8 cellular contexts compared by ENCODE assay signal in genomic region chr5:912356-913091, GRCh38. TPM values are rescaled to one million over a fixed set of nuclear protein-coding genes. Genes with fewer than 3 reads are reported as not detected.
DNase-seq lines count a peak whose midpoint lies in the region; ATAC-seq and TF ChIP-seq lines count a peak whose summit lies in the region.

No MANE protein-coding gene starts in this region.

- in situ Hi-C loops in gastrocnemius medialis (cut with MboI; ENCODE audit: low sequenced_read_pairs in 4 of 4): no loop called here

- DNase-seq in SIG-M5 treated with dmso at 0.1 percent for 504 hours (lab: John Stamatoyannopoulos, UW; ENCODE audit: unreplicated experiment): peak; percentile 30
- DNase-seq in SIG-M5 (lab: John Stamatoyannopoulos, UW): no peak
- peak; percentile 56 for DNase-seq in activated CD4-positive, CD25-positive, alpha-beta regulatory T cell treated with anti-CD3 and anti-CD28 coated beads, Interleukin-2, amount 50 U/mL, for 16 hours (ENCODE audit: low read depth, low spot score)
- peak in 9 of 10 donors; percentile 32 to 89 (median 74) for DNase-seq in dorsolateral prefrontal cortex
- peak; percentile 68 for DNase-seq in posterior vena cava (ENCODE audit: low spot score)
- no peak for DNase-seq in spleen
- DNase-seq in NCI-H1105 treated with DMSO at 0.1 percent for 48 hours (lab: John Stamatoyannopoulos, UW): no peak
- no peak for DNase-seq in gastrocnemius medialis

- H3K9me3 ChIP-seq in spleen: no peaks in the 10 kb centered on the region
- no peaks in the 10 kb centered on the region for H3K9me3 ChIP-seq in gastrocnemius medialis

- peak overlapping the region in 6 of 59 donors; percentile 5 to 18 (median 8) for H3K4me3 ChIP-seq in dorsolateral prefrontal cortex
- no peak overlapping the region for H3K4me3 ChIP-seq in spleen
- no peak overlapping the region for H3K4me3 ChIP-seq in gastrocnemius medialis

- no peak for TF ChIP-seq POLR2A in spleen (IDR thresholded peaks at IDR 0.05)
- no peak for TF ChIP-seq POLR2A in gastrocnemius medialis (IDR thresholded peaks at IDR 0.05)

- TF ChIP-seq CTCF in dorsolateral prefrontal cortex (IDR thresholded peaks at IDR 0.05 in 54 of 56, conservative IDR thresholded peaks at IDR 0.05 in 2 of 56; ENCODE audit: low read depth in 1 of 56, partially characterized antibody in 56 of 56) (peak in 12 of 56 donors; percentile 4 to 26 (median 14)), spleen (IDR thresholded peaks at IDR 0.05 in 8 of 11, conservative IDR thresholded peaks at IDR 0.05 in 3 of 11) (no peak), gastrocnemius medialis (IDR thresholded peaks at IDR 0.05 in 4 of 5, conservative IDR thresholded peaks at IDR 0.05 in 1 of 5) (no peak)

- H3K27me3 ChIP-seq in dorsolateral prefrontal cortex: no peaks in the 10 kb centered on the region
- no peaks in the 10 kb centered on the region for H3K27me3 ChIP-seq in spleen (replicated peaks in 1 of 7)
- H3K27me3 ChIP-seq in gastrocnemius medialis: no peaks in the 10 kb centered on the region

- intact Hi-C loops in dorsolateral prefrontal cortex (cut with DNase I): no loop called here
- intact Hi-C loops in posterior vena cava (cut with DNase I): no loop called here
- intact Hi-C loops in spleen (cut with DNase I; ENCODE audit: low total_unique reads): no loop called here
- intact Hi-C loops in gastrocnemius medialis (cut with DNase I; ENCODE audit: low total_unique reads): no loop called here

- ATAC-seq in gastrocnemius medialis: no peak

- 89 to 95% (median 93%) methylated on average over 42 of the region's 42 CpGs for WGBS in spleen, 5 donors

- H3K4me1 ChIP-seq in spleen: no peaks in the 10 kb centered on the region
- H3K4me1 ChIP-seq in gastrocnemius medialis: no peaks in the 10 kb centered on the region

- H3K36me3 ChIP-seq in spleen (peaks cover 0 to 52% (median 0%) of the 10 kb centered on the region in 6 donors), gastrocnemius medialis (no peaks in the 10 kb centered on the region)

- H3K27ac ChIP-seq in dorsolateral prefrontal cortex (peak overlapping the region in 1 of 59 donors; percentile 43), spleen (no peak overlapping the region), gastrocnemius medialis (no peak overlapping the region)

RNA-seq across cellular contexts. Expression of gene TRIP13, which starts 19.8 kb away (rescaled TPM):
- total RNA-seq in dorsolateral prefrontal cortex: 1 to 10 TPM in 100 of 120 experiments, under 1 TPM in 20; 0.40 to 4.4 (median 1.5) TPM
- total RNA-seq in posterior vena cava: 1 to 10 TPM in 1 of 2 donors, under 1 TPM in 1; 0.95 to 1.6 TPM
- 1 to 10 TPM; 1.0 to 5.4 (median 2.1) TPM for total RNA-seq in spleen
- polyA plus RNA-seq in spleen: 1 to 10 TPM; 1.2 to 3.4 (median 2.6) TPM
- total RNA-seq in gastrocnemius medialis: 1 to 10 TPM in 1 of 4 donors, under 1 TPM in 3; 0.41 to 1.6 (median 0.50) TPM

RNA-seq across cellular contexts. Expression of gene BRD9, which starts 19.9 kb away (rescaled TPM):
- total RNA-seq in dorsolateral prefrontal cortex (100 to 1,000 TPM in 37 of 120 experiments, 10 to 100 TPM in 83; 53.0 to 164 (median 82.5) TPM), posterior vena cava (10 to 100 TPM; 28.6 to 36.0 TPM), spleen (10 to 100 TPM; 32.2 to 82.9 (median 39.7) TPM), gastrocnemius medialis (10 to 100 TPM; 20.3 to 28.8 (median 22.2) TPM)
- 10 to 100 TPM; 26.5 to 54.5 (median 38.6) TPM for polyA plus RNA-seq in spleen

Comparison
In these comparisons a context has a peak if more than half of its experiments do, and no peak if none do; other contexts are left out.
1. DNase-seq: peak in SIG-M5 treated with dmso at 0.1 percent for 504 hours (single experiment), activated CD4-positive, CD25-positive, alpha-beta regulatory T cell treated with anti-CD3 and anti-CD28 coated beads, Interleukin-2, amount 50 U/mL, for 16 hours (single experiment), dorsolateral prefrontal cortex (9 of 10) and posterior vena cava (single experiment); none in SIG-M5 (single experiment), spleen (single experiment), NCI-H1105 treated with DMSO at 0.1 percent for 48 hours (single experiment) and gastrocnemius medialis (0 of 2).